Comparison of ENCODE assay signal across 18 cellular contexts in genomic region chr1:221701570-221702186, GRCh38. TPM values are rescaled to one million over a fixed set of nuclear protein-coding genes. Genes with fewer than 3 reads are reported as not detected.
DNase-seq lines count a peak whose midpoint lies in the region; ATAC-seq and TF ChIP-seq lines count a peak whose summit lies in the region.
"Had no signal": no experiment of that assay in that cellular context is flagged by ENCODE, and none has a peak within 500 bp of the region (broad histone marks: within the 10 kb centered on the region; RNA-seq: fewer than 3 reads in every experiment).

No MANE protein-coding gene starts in this region.

- no peak overlapping the region for H4K8ac ChIP-seq in mesendoderm (ENCODE audit: low read depth, low read length)

- H3F3A ChIP-seq in neural progenitor cell (ENCODE audit: low read depth): no peaks in the 10 kb centered on the region

- no peak overlapping the region for H2BK120ac ChIP-seq in mesendoderm (ENCODE audit: low read depth, low read length)

- CTCF ChIA-PET in mammary epithelial cell (lab: Charles Lee; ENCODE audit: low non-redundant PET): no interaction called here

- no peak overlapping the region for H2BK15ac ChIP-seq in mesendoderm (replicated peaks; ENCODE audit: low read depth)

- H3K9me3 Mint-ChIP-seq in neural progenitor cell: no peaks in the 10 kb centered on the region
- H3K9me3 Mint-ChIP-seq: CD8-positive, alpha-beta T cell; IgD-negative memory B cell had no signal

- H3K4me3 Mint-ChIP-seq in neural progenitor cell: no peak overlapping the region
- H3K4me3 Mint-ChIP-seq: CD8-positive, alpha-beta T cell; IgD-negative memory B cell had no signal

- no peak overlapping the region for H3K4me3 ChIP-seq in mammary epithelial cell (replicated peaks in 1 of 3; ENCODE audit: insufficient read depth in 1 of 3, low read depth in 2 of 3, low read length in 3 of 3)
- no peak overlapping the region for H3K4me3 ChIP-seq in neural progenitor cell
- no peak overlapping the region for H3K4me3 ChIP-seq in mesendoderm (ENCODE audit: low read length)
- H3K4me3 ChIP-seq: SK-N-MC had no signal

- no peaks in the 10 kb centered on the region for H3K27me3 Mint-ChIP-seq in neural progenitor cell (ENCODE audit: insufficient read depth, low read depth)
- H3K27me3 Mint-ChIP-seq: IgD-negative memory B cell had no signal

- H3K36me3 ChIP-seq in mammary epithelial cell (ENCODE audit: insufficient read depth, low read length) (peaks cover 44% of the 10 kb centered on the region), neural progenitor cell (no peaks in the 10 kb centered on the region), mesendoderm (ENCODE audit: control insufficient read depth, insufficient read depth, low read length) (no peaks in the 10 kb centered on the region)

- H3K23ac ChIP-seq in mesendoderm (ENCODE audit: low read length): no peak overlapping the region

- TF ChIP-seq CTCF in mammary epithelial cell (conservative IDR thresholded peaks at IDR 0.05 in 1 of 2, IDR thresholded peaks at IDR 0.05 in 1 of 2; ENCODE audit: extremely low read depth in 1 of 2, insufficient read depth in 1 of 2, low read depth in 1 of 2, low read length in 2 of 2) (no peak), neural progenitor cell (IDR thresholded peaks at IDR 0.05) (no peak), foreskin keratinocyte (conservative IDR thresholded peaks at IDR 0.05) (no peak)

- H3K4me2 ChIP-seq in mammary epithelial cell (ENCODE audit: insufficient read depth, low read depth, low read length) (no peak overlapping the region), neural progenitor cell (no peak overlapping the region), mesendoderm (ENCODE audit: low read length) (no peak overlapping the region)

- H3K79me1 ChIP-seq in mesendoderm (ENCODE audit: low read length): no peaks in the 10 kb centered on the region

- in situ Hi-C loops in mammary epithelial cell (cut with MboI; ENCODE audit: low sequenced_read_pairs in 2 of 2): no loop called here

- WGBS in mammary epithelial cell (ENCODE audit: low coverage, missing lambda C conversion rate): 100% methylated on average over 1 of the region's 1 CpG
- WGBS in mesendoderm (ENCODE audit: extremely low coverage, insufficient coverage, low lambda C conversion rate): no CpG with 5 or more reads among the region's 1 CpG

- no peak overlapping the region for H3K4ac ChIP-seq in mesendoderm (ENCODE audit: low read depth, low read length)

- H3K56ac ChIP-seq in mesendoderm (ENCODE audit: low read length): no peak overlapping the region

- no peak overlapping the region for H4K5ac ChIP-seq in mesendoderm (ENCODE audit: low read length)

- no peaks in the 10 kb centered on the region for H3K27me3 ChIP-seq in mammary epithelial cell (ENCODE audit: insufficient read depth, low read length)
- H3K27me3 ChIP-seq in neural progenitor cell: no peaks in the 10 kb centered on the region
- H3K27me3 ChIP-seq in foreskin keratinocyte: no peaks in the 10 kb centered on the region
- no peaks in the 10 kb centered on the region for H3K27me3 ChIP-seq in mesendoderm (ENCODE audit: insufficient read depth, low read length, poor library complexity)
- H3K27me3 ChIP-seq: BE2C had no signal

- DNase-seq in DMS79 treated with DMSO at 0.1 percent for 48 hours (lab: John Stamatoyannopoulos, UW) (peak; percentile 75), MV-4-11 (lab: John Stamatoyannopoulos, UW) (peak; percentile 14), mammary epithelial cell (no peak), neural progenitor cell (ENCODE audit: low spot score) (peak; percentile 56), foreskin keratinocyte (no peak), mesendoderm (no peak), NCI-H2029 (lab: John Stamatoyannopoulos, UW) (no peak)
- DNase-seq: BE2C; CD8-positive, alpha-beta T cell; GDM1; NCI-H1436; NCI-H2029 treated with DMSO at 0.1 percent for 48 hours; NCI-H510A; NCI-H774 had no signal

- dilution Hi-C loops in mammary epithelial cell (cut with HindIII; ENCODE audit: low sequenced_read_pairs): no loop called here

- H2BK5ac ChIP-seq in mesendoderm (ENCODE audit: low read length): no peak overlapping the region

- no peak overlapping the region for H3K27ac ChIP-seq in mammary epithelial cell (ENCODE audit: insufficient read depth, low read depth, low read length)
- no peak overlapping the region for H3K27ac ChIP-seq in neural progenitor cell
- H3K27ac ChIP-seq in foreskin keratinocyte: no peak overlapping the region
- H3K27ac ChIP-seq in mesendoderm (ENCODE audit: low read depth, low read length): no peak overlapping the region
- H3K27ac ChIP-seq: SK-N-MC had no signal

- H3K9ac ChIP-seq in mammary epithelial cell (ENCODE audit: insufficient read depth, low read length): no peak overlapping the region
- H3K9ac ChIP-seq in neural progenitor cell: no peak overlapping the region
- no peak overlapping the region for H3K9ac ChIP-seq in mesendoderm (ENCODE audit: low read length)

- H3K4me1 ChIP-seq in mammary epithelial cell (ENCODE audit: insufficient read depth, low read length) (peaks cover 14% of the 10 kb centered on the region), neural progenitor cell (peaks cover 9% of the 10 kb centered on the region), foreskin keratinocyte (peaks cover 5% of the 10 kb centered on the region), mesendoderm (ENCODE audit: control insufficient read depth, low read depth, low read length) (no peaks in the 10 kb centered on the region)

- peaks cover 5% of the 10 kb centered on the region for H3K36me3 Mint-ChIP-seq in neural progenitor cell

- no peak overlapping the region for H3K18ac ChIP-seq in mesendoderm (ENCODE audit: low read length)

- intact Hi-C loops in mammary epithelial cell (cut with micrococcal nuclease): no loop called here

- TSS peak; percentile 27 for BruUV-seq in mammary epithelial cell (replicated peaks; lab: Mats Ljungman, UMichigan)

- no peak overlapping the region for H2AK5ac ChIP-seq in mesendoderm (ENCODE audit: low read length)

- H3K9me3 ChIP-seq in mammary epithelial cell (replicated peaks; ENCODE audit: insufficient read depth, low read length) (no peaks in the 10 kb centered on the region), neural progenitor cell (ENCODE audit: low read depth) (no peaks in the 10 kb centered on the region)
- H3K9me3 ChIP-seq: BE2C had no signal

- peaks cover 2% of the 10 kb centered on the region for H3K4me1 Mint-ChIP-seq in neural progenitor cell
- H3K4me1 Mint-ChIP-seq: IgD-negative memory B cell had no signal

- H3K79me2 ChIP-seq in mammary epithelial cell (ENCODE audit: insufficient read depth, low read length) (peaks cover 50% of the 10 kb centered on the region), neural progenitor cell (ENCODE audit: low read depth) (no peaks in the 10 kb centered on the region), mesendoderm (ENCODE audit: control insufficient read depth, insufficient read depth, low read length) (no peaks in the 10 kb centered on the region)

- ATAC-seq in foreskin keratinocyte: no peak
- ATAC-seq: CD8-positive, alpha-beta T cell; Panc1; Right ventricle myocardium inferior had no signal

- H2AFZ ChIP-seq in mammary epithelial cell (ENCODE audit: low read depth, low read length) (no peak overlapping the region), neural progenitor cell (replicated peaks) (no peak overlapping the region)

- H3K27ac Mint-ChIP-seq in neural progenitor cell: no peak overlapping the region
- H3K27ac Mint-ChIP-seq: CD8-positive, alpha-beta T cell; IgD-negative memory B cell had no signal

- H4K20me1 ChIP-seq in mammary epithelial cell (ENCODE audit: insufficient read depth, low read length) (no peaks in the 10 kb centered on the region), neural progenitor cell (ENCODE audit: low read depth) (no peaks in the 10 kb centered on the region)

RNA-seq across cellular contexts. Expression of gene DUSP10, which starts 40.2 kb away (rescaled TPM):
- total RNA-seq in mammary epithelial cell: 100 to 1,000 TPM in 1 of 2 donors, 10 to 100 TPM in 1; 35.4 to 118 TPM
- 64.8 TPM for polyA plus RNA-seq in mammary epithelial cell
- 62.0 TPM for polyA minus RNA-seq in mammary epithelial cell
- total RNA-seq in neural progenitor cell (ENCODE audit: low replicate concordance): 2.4 and 2.6 TPM in 2 replicates
- 12.8 and 18.3 TPM in 2 replicates for total RNA-seq in foreskin keratinocyte
- 7.1 and 7.3 TPM in 2 replicates for polyA plus RNA-seq in foreskin keratinocyte
- 9.1 TPM for polyA plus RNA-seq in mesendoderm (2013, experiment 1 of 2)
- polyA plus RNA-seq in mesendoderm (2013, experiment 2 of 2): 10.0 TPM

Comparison
In these comparisons a context has a peak if more than half of its experiments do, and no peak if none do; other contexts are left out.
1. DNase-seq: peak in DMS79 treated with DMSO at 0.1 percent for 48 hours (single experiment), MV-4-11 (single experiment) and neural progenitor cell (single experiment); none in mammary epithelial cell (single experiment), foreskin keratinocyte (0 of 2), mesendoderm (single experiment) and NCI-H2029 (single experiment).